In genomic region chr3:64360261-64360660, GRCh38 we compare ENCODE assay signal across 19 cellular contexts.
"Had no signal": no experiment of that assay in that cellular context is flagged by ENCODE, and none has a peak within 500 bp of the region (broad histone marks: within the 10 kb centered on the region; RNA-seq: fewer than 3 reads in every experiment).

No MANE protein-coding gene starts in this region.

- H3K27me3 Mint-ChIP-seq: stimulated activated memory B cell treated with anti-CD40 and anti-IgM and Interleukin-4, amounts not matched to agents 10 μg/mL and 1 μg/mL and 100 μg/mL, for 72 hours; stimulated activated naive CD8-positive, alpha-beta T cell treated with anti-CD3 and anti-CD28 coated beads, Interleukin-15, Interleukin-2, amounts not matched to agents 100 ng/mL and 50 ng/mL, for 24 hours had no signal

- H3K4me1 ChIP-seq: right lobe of liver, testis had no signal

- H3K4me3 ChIP-seq: coronary artery, gastrocnemius medialis, heart right ventricle, ovary, right lobe of liver, spleen, testis, tibial nerve had no signal

- H3K9me3 Mint-ChIP-seq: naive thymus-derived CD8-positive, alpha-beta T cell; neural crest cell; stimulated activated memory B cell treated with anti-CD40 and anti-IgM and Interleukin-4, amounts not matched to agents 10 μg/mL and 1 μg/mL and 100 μg/mL, for 72 hours; stimulated activated naive CD8-positive, alpha-beta T cell treated with anti-CD3 and anti-CD28 coated beads, Interleukin-15, Interleukin-2, amounts not matched to agents 100 ng/mL and 50 ng/mL, for 24 hours had no signal

- DNase-seq: effector CD4-positive, alpha-beta T cell; gastrocnemius medialis; heart right ventricle; hypothalamus; mammary epithelial cell; naive thymus-derived CD8-positive, alpha-beta T cell; nucleus accumbens; ovary; right lobe of liver; spleen; stimulated activated CD4-positive, alpha-beta T cell treated with anti-CD3 and anti-CD28 coated beads, Interleukin-15, amount 100 ng/mL, for 24 hours; stimulated activated CD4-positive, alpha-beta T cell treated with anti-CD3 and anti-CD28 coated beads, Interleukin-1b, Interleukin-23, amount 100 ng/mL, for 48 hours; stimulated activated CD4-positive, alpha-beta T cell treated with anti-CD3 and anti-CD28 coated beads, Interleukin-4, amount 100 ng/mL, for 24 hours; testis had no signal

- H3K27me3 ChIP-seq: gastrocnemius medialis, heart right ventricle, ovary, right lobe of liver, spleen, testis, tibial nerve had no signal

- H3K36me3 Mint-ChIP-seq: naive thymus-derived CD8-positive, alpha-beta T cell; stimulated activated memory B cell treated with anti-CD40 and anti-IgM and Interleukin-4, amounts not matched to agents 10 μg/mL and 1 μg/mL and 100 μg/mL, for 72 hours had no signal

- H3K4me3 Mint-ChIP-seq: naive thymus-derived CD8-positive, alpha-beta T cell; neural crest cell; stimulated activated memory B cell treated with anti-CD40 and anti-IgM and Interleukin-4, amounts not matched to agents 10 μg/mL and 1 μg/mL and 100 μg/mL, for 72 hours; stimulated activated naive CD8-positive, alpha-beta T cell treated with anti-CD3 and anti-CD28 coated beads, Interleukin-15, Interleukin-2, amounts not matched to agents 100 ng/mL and 50 ng/mL, for 24 hours had no signal

- H3K9me3 ChIP-seq: gastrocnemius medialis, heart right ventricle, ovary, right lobe of liver, spleen, testis, tibial nerve had no signal

- H3K27ac Mint-ChIP-seq: naive thymus-derived CD8-positive, alpha-beta T cell; stimulated activated memory B cell treated with anti-CD40 and anti-IgM and Interleukin-4, amounts not matched to agents 10 μg/mL and 1 μg/mL and 100 μg/mL, for 72 hours; stimulated activated naive CD8-positive, alpha-beta T cell treated with anti-CD3 and anti-CD28 coated beads, Interleukin-15, Interleukin-2, amounts not matched to agents 100 ng/mL and 50 ng/mL, for 24 hours had no signal

- H3K36me3 ChIP-seq: gastrocnemius medialis, heart right ventricle, ovary, right lobe of liver, spleen, tibial nerve had no signal

- H3K27ac ChIP-seq: coronary artery, gastrocnemius medialis, heart right ventricle, ovary, right lobe of liver, spleen, testis, tibial nerve had no signal
